ENCODE assay signal across 8 cellular contexts in the genomic region with DNA sequence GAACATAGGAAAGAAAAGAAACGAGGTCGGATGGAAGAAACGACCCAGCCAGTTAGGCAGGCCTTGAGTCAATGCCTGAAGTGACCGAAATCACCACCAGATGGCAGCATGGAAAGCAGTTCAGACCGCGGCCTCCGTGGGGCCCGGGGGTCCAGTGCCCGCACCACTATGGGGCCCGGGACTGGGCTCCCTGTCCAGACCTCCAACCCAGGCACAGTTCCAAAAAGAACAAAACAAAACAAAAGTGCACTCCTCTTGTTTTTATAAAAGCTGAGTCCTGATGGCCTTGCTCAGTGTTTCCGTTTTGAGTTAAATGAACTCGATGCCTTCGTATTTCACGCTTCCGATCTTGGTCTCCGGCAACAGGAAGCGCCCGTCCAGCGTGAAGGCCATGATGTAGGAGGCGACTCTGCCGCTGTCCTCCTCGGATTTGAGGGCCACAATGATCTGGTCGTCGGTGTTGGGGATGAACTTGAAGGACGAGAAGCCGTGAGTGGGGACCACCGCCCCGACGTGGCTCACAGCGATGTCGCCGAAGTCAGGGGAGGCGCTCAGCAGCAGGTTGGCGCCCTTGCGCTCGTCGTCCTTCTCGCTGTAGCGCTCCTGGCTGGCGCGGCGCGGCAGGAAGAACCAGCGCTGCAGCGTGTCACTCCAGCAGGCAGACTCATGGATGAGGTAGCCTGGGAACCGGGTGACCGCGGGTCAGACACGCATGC.
DNase-seq lines count a peak whose midpoint lies in the region; ATAC-seq, FAIRE-seq and TF ChIP-seq lines count a peak whose summit lies in the region.

No MANE protein-coding gene starts in this region.

- peak; percentile 87 for TF ChIP-seq CTCF in brain microvascular endothelial cell (IDR thresholded peaks at IDR 0.05; ENCODE audit: low read depth, low read length, missing control alignments)

- no peaks in the 10 kb centered on the region for H3K4me1 Mint-ChIP-seq in T-helper 1 cell treated with Interleukin-12 subunit alpha and Interleukin-12 subunit beta and Interleukin-4 antibody, amounts not matched to agents 30 μg/mL and 1 μg/mL, for 36 hours (ENCODE audit: low read depth)

- H3K27me3 ChIP-seq in brain microvascular endothelial cell (replicated peaks): no peaks in the 10 kb centered on the region

- no peak for FAIRE-seq in GM19239 (lab: Jason Lieb, UNC)

- H3K36me3 Mint-ChIP-seq in T-helper 1 cell treated with Interleukin-12 subunit alpha and Interleukin-12 subunit beta and Interleukin-4 antibody, amounts not matched to agents 30 μg/mL and 1 μg/mL, for 36 hours (ENCODE audit: low read depth): peaks cover 32% of the 10 kb centered on the region

- H3K27ac Mint-ChIP-seq in T-helper 1 cell treated with Interleukin-12 subunit alpha and Interleukin-12 subunit beta and Interleukin-4 antibody, amounts not matched to agents 30 μg/mL and 1 μg/mL, for 36 hours: peak overlapping the region; percentile 36

- in situ Hi-C loops in ACHN (cut with HindIII; ENCODE audit: low pct_ligation_motif_present, low pct_unique_long_range_greater_than_20kb, low sequenced_read_pairs) (no loop called here), brain microvascular endothelial cell (cut with HindIII; ENCODE audit: low pct_ligation_motif_present, low sequenced_read_pairs) (no loop called here)

- H3K9me3 Mint-ChIP-seq in T-helper 1 cell treated with Interleukin-12 subunit alpha and Interleukin-12 subunit beta and Interleukin-4 antibody, amounts not matched to agents 30 μg/mL and 1 μg/mL, for 36 hours: no peaks in the 10 kb centered on the region

- DNase-seq in ACHN (peak; percentile 50), GM19239 (ENCODE audit: insufficient read length, low spot score) (peak; percentile 67), brain microvascular endothelial cell (peak; percentile 32), islet precursor cell (peak; percentile 72), OCI-M2 (lab: John Stamatoyannopoulos, UW; ENCODE audit: unreplicated experiment) (no peak)
- peak; percentile 63 for DNase-seq in stimulated activated CD4-positive, alpha-beta T cell treated with anti-CD3 and anti-CD28 coated beads, Interleukin-4, amount 100 ng/mL, for 1 hour

- no peak overlapping the region for H3K4me3 ChIP-seq in brain microvascular endothelial cell (ENCODE audit: low read depth, low read length)

- no peak for ATAC-seq in GM21619 (IDR thresholded peaks at IDR 0.05; ENCODE audit: unreplicated experiment)

- peaks cover 56% of the 10 kb centered on the region for H3K36me3 ChIP-seq in brain microvascular endothelial cell (replicated peaks)

- no peak overlapping the region for H3K4me3 Mint-ChIP-seq in T-helper 1 cell treated with Interleukin-12 subunit alpha and Interleukin-12 subunit beta and Interleukin-4 antibody, amounts not matched to agents 30 μg/mL and 1 μg/mL, for 36 hours

- H3K27ac ChIP-seq in brain microvascular endothelial cell: no peak overlapping the region

- no peaks in the 10 kb centered on the region for H3K27me3 Mint-ChIP-seq in T-helper 1 cell treated with Interleukin-12 subunit alpha and Interleukin-12 subunit beta and Interleukin-4 antibody, amounts not matched to agents 30 μg/mL and 1 μg/mL, for 36 hours (ENCODE audit: low read depth)
